In the genomic region with DNA sequence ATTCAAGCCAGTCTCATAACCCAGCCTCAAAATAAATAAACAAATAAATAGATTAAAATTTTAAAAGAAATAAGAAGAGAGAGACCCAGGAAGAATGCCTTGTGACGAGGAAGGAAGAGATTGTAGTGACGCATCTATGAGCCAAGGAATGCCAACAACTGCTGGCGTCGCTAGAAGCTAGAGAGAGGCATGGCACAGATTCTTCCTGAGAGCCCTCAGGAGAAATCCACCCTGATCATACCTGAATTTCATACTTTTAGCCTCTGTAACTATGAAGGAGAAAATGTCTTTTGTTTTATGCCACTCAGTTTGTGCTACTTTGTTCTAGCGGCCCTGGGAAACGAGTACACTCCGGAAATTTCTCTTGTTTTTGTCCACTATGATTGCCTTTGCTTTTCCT, we compare ENCODE assay signal across 19 cellular contexts.
DNase-seq lines count a peak whose midpoint lies in the region; ATAC-seq and TF ChIP-seq lines count a peak whose summit lies in the region.
"Had no signal": no experiment of that assay in that cellular context is flagged by ENCODE, and none has a peak within 500 bp of the region (broad histone marks: within the 10 kb centered on the region; RNA-seq: fewer than 3 reads in every experiment).

No MANE protein-coding gene starts in this region.

- no peaks in the 10 kb centered on the region for H3K4me1 Mint-ChIP-seq in MCF 10A (ENCODE audit: insufficient read depth, unreplicated experiment)
- H3K4me1 Mint-ChIP-seq: B cell had no signal

- H2AFZ ChIP-seq in mammary epithelial cell (ENCODE audit: low read depth, low read length) (peak overlapping the region; percentile 51), trophoblast cell (ENCODE audit: insufficient read depth, low read length, poor library complexity) (no peak overlapping the region)

- H3K36me3 ChIP-seq in mammary epithelial cell (ENCODE audit: insufficient read depth, low read length) (no peaks in the 10 kb centered on the region), trophoblast cell (ENCODE audit: control insufficient read depth in 1 of 2, insufficient read depth in 2 of 2, low read length in 2 of 2) (no peaks in the 10 kb centered on the region), sigmoid colon (no peaks in the 10 kb centered on the region), body of pancreas (replicated peaks in 1 of 2; ENCODE audit: insufficient read depth in 1 of 2, low read depth in 2 of 2) (no peaks in the 10 kb centered on the region)

- H3K9ac ChIP-seq in mammary epithelial cell (ENCODE audit: insufficient read depth, low read length) = no peak overlapping the region
- H3K9ac ChIP-seq in trophoblast cell (ENCODE audit: low read length) = no peak overlapping the region
- H3K9ac ChIP-seq: BLaER1 treated with 17β-estradiol and CSF1 and Interleukin-3, amounts not matched to agents 10 nM and 100 nM had no signal

- no peak overlapping the region for H2BK120ac ChIP-seq in trophoblast cell (ENCODE audit: insufficient read depth, low read length, poor library complexity)

- H3K14ac ChIP-seq in trophoblast cell (ENCODE audit: low read length) = no peak overlapping the region

- H2AK5ac ChIP-seq in trophoblast cell (ENCODE audit: low read length) = no peak overlapping the region

- no peak overlapping the region for H3K27ac Mint-ChIP-seq in MCF 10A (ENCODE audit: low read depth, unreplicated experiment)
- H3K27ac Mint-ChIP-seq: B cell; CD4-positive, alpha-beta T cell; CD8-positive, alpha-beta T cell had no signal

- H3K9me3 ChIP-seq in mammary epithelial cell (replicated peaks; ENCODE audit: insufficient read depth, low read length) (peaks cover 16% of the 10 kb centered on the region), trophoblast cell (ENCODE audit: insufficient read depth, low read depth, low read length) (peaks cover 17% of the 10 kb centered on the region), sigmoid colon (peaks cover 0 to 7% (median 4%) of the 10 kb centered on the region in 4 donors), body of pancreas (peaks cover 0 to 13% (median 0%) of the 10 kb centered on the region in 3 donors)

- TF ChIP-seq EP300 in sigmoid colon (IDR thresholded peaks at IDR 0.05) = no peak

- H3K4me3 Mint-ChIP-seq in MCF 10A (ENCODE audit: unreplicated experiment) = no peak overlapping the region
- H3K4me3 Mint-ChIP-seq: B cell; CD4-positive, alpha-beta T cell; CD8-positive, alpha-beta T cell had no signal

- no peak overlapping the region for H4K91ac ChIP-seq in trophoblast cell (ENCODE audit: low read depth, low read length)

- H3K4me1 ChIP-seq in mammary epithelial cell (ENCODE audit: insufficient read depth, low read length) = no peaks in the 10 kb centered on the region
- no peaks in the 10 kb centered on the region for H3K4me1 ChIP-seq in trophoblast cell (ENCODE audit: control insufficient read depth in 1 of 2, insufficient read depth in 2 of 2, low read length in 2 of 2)
- H3K4me1 ChIP-seq in sigmoid colon = no peaks in the 10 kb centered on the region
- no peaks in the 10 kb centered on the region for H3K4me1 ChIP-seq in body of pancreas
- H3K4me1 ChIP-seq: A549; BLaER1 treated with 17β-estradiol and CSF1 and Interleukin-3, amounts not matched to agents 10 nM and 100 nM; Caco-2 had no signal

- H4K8ac ChIP-seq in trophoblast cell (ENCODE audit: low read depth, low read length) = no peak overlapping the region

- no peak overlapping the region for H3K4me2 ChIP-seq in mammary epithelial cell (ENCODE audit: insufficient read depth, low read depth, low read length)
- no peak overlapping the region for H3K4me2 ChIP-seq in trophoblast cell (ENCODE audit: low read length)
- H3K4me2 ChIP-seq: A549; BLaER1 treated with 17β-estradiol and CSF1 and Interleukin-3, amounts not matched to agents 10 nM and 100 nM had no signal

- H3K36me3 Mint-ChIP-seq in MCF 10A (ENCODE audit: insufficient read depth, unreplicated experiment) = no peaks in the 10 kb centered on the region

- in situ Hi-C loops in mammary epithelial cell (cut with MboI; ENCODE audit: low sequenced_read_pairs in 2 of 2) = no loop called here

- no peak overlapping the region for H2BK12ac ChIP-seq in trophoblast cell (ENCODE audit: low read length)

- 1% methylated on average over 7 of the region's 7 CpGs for WGBS in mammary epithelial cell (ENCODE audit: low coverage, missing lambda C conversion rate)
- no CpG with 5 or more reads among the region's 7 CpGs for WGBS in trophoblast cell (ENCODE audit: extremely low coverage, insufficient coverage, insufficient read length)
- 94 to 95% methylated on average over 7 of the region's 7 CpGs for WGBS in sigmoid colon, 2 donors
- 81 to 95% methylated on average over 7 of the region's 7 CpGs for WGBS in body of pancreas, 2 donors

- dilution Hi-C loops in mammary epithelial cell (cut with HindIII; ENCODE audit: low sequenced_read_pairs) = no loop called here

- H3K79me1 ChIP-seq in trophoblast cell (ENCODE audit: low read length) = no peaks in the 10 kb centered on the region

- BruUV-seq in mammary epithelial cell (replicated peaks; lab: Mats Ljungman, UMichigan) = no TSS peak
- BruUV-seq in MCF 10A (replicated peaks; lab: Mats Ljungman, UMichigan) = no TSS peak

- no peak overlapping the region for H3K4ac ChIP-seq in trophoblast cell (ENCODE audit: low read depth, low read length)

- POLR2A ChIA-PET in MCF 10A (lab: Yijun Ruan, JAX) = interaction anchor here (0.6 kb wide), 1 partner anchor 217 kb away, joined by 4 read pairs; no protein-coding TSS in a partner anchor

- H3K27me3 ChIP-seq in mammary epithelial cell (ENCODE audit: insufficient read depth, low read length) (no peaks in the 10 kb centered on the region), trophoblast cell (ENCODE audit: insufficient read depth, low read length) (no peaks in the 10 kb centered on the region), sigmoid colon (no peaks in the 10 kb centered on the region), body of pancreas (no peaks in the 10 kb centered on the region)
- H3K27me3 ChIP-seq: BLaER1 treated with 17β-estradiol and CSF1 and Interleukin-3, amounts not matched to agents 10 nM and 100 nM had no signal

- intact Hi-C loops in mammary epithelial cell (cut with micrococcal nuclease) = no loop called here
- intact Hi-C loops in MCF 10A (cut with micrococcal nuclease) = no loop called here
- intact Hi-C loops in sigmoid colon (cut with DNase I) = no loop called here
- intact Hi-C loops in body of pancreas (cut with DNase I) = no loop called here

- H3K18ac ChIP-seq in trophoblast cell (ENCODE audit: low read length) = no peak overlapping the region

- no peak overlapping the region for H3K4me3 ChIP-seq in mammary epithelial cell (replicated peaks in 1 of 3; ENCODE audit: insufficient read depth in 1 of 3, low read depth in 2 of 3, low read length in 3 of 3)
- no peak overlapping the region for H3K4me3 ChIP-seq in epithelial cell of esophagus (ENCODE audit: low read length)
- no peak overlapping the region for H3K4me3 ChIP-seq in trophoblast cell (ENCODE audit: low read depth, low read length)
- H3K4me3 ChIP-seq in sigmoid colon = no peak overlapping the region
- H3K4me3 ChIP-seq in body of pancreas = no peak overlapping the region
- H3K4me3 ChIP-seq: A549; BLaER1 treated with 17β-estradiol and CSF1 and Interleukin-3, amounts not matched to agents 10 nM and 100 nM had no signal

- H3K27ac ChIP-seq in mammary epithelial cell (ENCODE audit: insufficient read depth, low read depth, low read length) (no peak overlapping the region), trophoblast cell (ENCODE audit: low read depth, low read length) (no peak overlapping the region), sigmoid colon (no peak overlapping the region), body of pancreas (no peak overlapping the region)
- H3K27ac ChIP-seq: 22Rv1; A549; BLaER1 treated with 17β-estradiol and CSF1 and Interleukin-3, amounts not matched to agents 10 nM and 100 nM; C4-2B had no signal

- H3K79me2 ChIP-seq in mammary epithelial cell (ENCODE audit: insufficient read depth, low read length) (no peaks in the 10 kb centered on the region), trophoblast cell (ENCODE audit: control insufficient read depth, insufficient read depth, low read length, poor library complexity) (no peaks in the 10 kb centered on the region)

- no peak overlapping the region for H4K12ac ChIP-seq in trophoblast cell (ENCODE audit: low read depth, low read length)

- CTCF ChIA-PET in mammary epithelial cell (lab: Charles Lee; ENCODE audit: low non-redundant PET) = no interaction called here
- CTCF ChIA-PET in MCF 10A (lab: Yijun Ruan, JAX) = interaction anchor here (0.6 kb wide), 1 partner anchor 377 kb away, joined by 3 read pairs; no protein-coding TSS in a partner anchor

- H4K20me1 ChIP-seq in mammary epithelial cell (ENCODE audit: insufficient read depth, low read length) = no peaks in the 10 kb centered on the region
- H4K20me1 ChIP-seq: BLaER1 treated with 17β-estradiol and CSF1 and Interleukin-3, amounts not matched to agents 10 nM and 100 nM had no signal

- TF ChIP-seq POLR2A in sigmoid colon (IDR thresholded peaks at IDR 0.05) (no peak), body of pancreas (IDR thresholded peaks at IDR 0.05) (no peak)

- no peak for ATAC-seq in body of pancreas
- ATAC-seq: A549; CD8-positive, alpha-beta T cell had no signal

- no peaks in the 10 kb centered on the region for H3K27me3 Mint-ChIP-seq in MCF 10A (ENCODE audit: insufficient read depth, unreplicated experiment)
- H3K27me3 Mint-ChIP-seq: CD4-positive, alpha-beta T cell had no signal

- no peak overlapping the region for H3K23ac ChIP-seq in trophoblast cell (ENCODE audit: low read length)

- no peak overlapping the region for H2BK5ac ChIP-seq in trophoblast cell (ENCODE audit: low read depth, low read length, poor library complexity)

- DNase-seq in mammary epithelial cell (no peak), MCF 10A (ENCODE audit: unreplicated experiment) (no peak), epithelial cell of esophagus (ENCODE audit: low read depth) (peak; percentile 29), trophoblast cell (peak; percentile 87 to 95), sigmoid colon (peak; percentile 11), body of pancreas (no peak), dermis blood vessel endothelial cell (no peak)
- DNase-seq: AML-193; Caco-2; Calu3; CD4-positive, alpha-beta T cell; CD8-positive, alpha-beta T cell; DMS79 treated with DMSO at 0.1 percent for 48 hours; GF-D8 had no signal

- TF ChIP-seq CTCF in mammary epithelial cell (conservative IDR thresholded peaks at IDR 0.05 in 1 of 2, IDR thresholded peaks at IDR 0.05 in 1 of 2; ENCODE audit: extremely low read depth in 1 of 2, insufficient read depth in 1 of 2, low read depth in 1 of 2, low read length in 2 of 2) = no peak
- no peak for TF ChIP-seq CTCF in MCF 10A (IDR thresholded peaks at IDR 0.05; ENCODE audit: unreplicated experiment)
- no peak for TF ChIP-seq CTCF in epithelial cell of esophagus (IDR thresholded peaks at IDR 0.05; ENCODE audit: insufficient read depth, low read depth, low read length, missing control alignments)
- no peak for TF ChIP-seq CTCF in sigmoid colon (IDR thresholded peaks at IDR 0.05)
- no peak for TF ChIP-seq CTCF in body of pancreas (IDR thresholded peaks at IDR 0.05)

- peaks cover 9% of the 10 kb centered on the region for H3K9me3 Mint-ChIP-seq in MCF 10A (ENCODE audit: unreplicated experiment)

Comparison
In these comparisons a context has a peak if more than half of its experiments do, and no peak if none do; other contexts are left out.
1. DNase-seq: peak in epithelial cell of esophagus (single experiment), trophoblast cell (2 of 2) and sigmoid colon (single experiment); none in mammary epithelial cell (single experiment), MCF 10A (single experiment), body of pancreas (0 of 4) and dermis blood vessel endothelial cell (single experiment).